In the genomic region with DNA sequence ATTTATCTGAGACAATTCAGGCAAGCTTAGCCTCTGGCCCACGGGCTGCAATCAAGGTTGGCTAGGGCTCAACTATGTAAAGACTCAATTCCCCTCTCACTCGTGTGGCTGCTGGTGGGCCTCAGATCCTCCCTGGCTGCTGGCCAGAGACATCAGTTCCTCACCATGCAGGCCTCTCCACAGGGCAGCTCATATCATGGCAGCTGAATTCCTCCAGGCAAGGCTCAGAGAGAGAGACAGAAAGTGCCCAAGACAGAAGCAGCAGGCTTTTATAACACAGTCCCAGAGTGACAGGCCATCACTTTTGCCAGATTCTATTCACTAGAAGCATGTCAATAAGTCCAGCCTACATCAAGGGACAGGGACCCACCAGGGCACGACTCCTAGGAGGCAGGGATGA, we compare ENCODE assay signal across 13 cellular contexts.
A peak's percentile ranks its signal among the peaks of the same experiment; 100 is the strongest.
DNase-seq lines count a peak whose midpoint lies in the region; ATAC-seq and TF ChIP-seq lines count a peak whose summit lies in the region.
"Had no signal": no experiment of that assay in that cellular context is flagged by ENCODE, and none has a peak within 500 bp of the region (broad histone marks: within the 10 kb centered on the region; RNA-seq: fewer than 3 reads in every experiment).

No MANE protein-coding gene starts in this region.

- no peak for TF ChIP-seq POLR2A in GM18505 (IDR thresholded peaks at IDR 0.05; ENCODE audit: borderline replicate concordance, extremely low read depth, insufficient read depth, insufficient read length)

- peak; percentile 38 for DNase-seq in RPMI8226
- no peak for DNase-seq in middle frontal gyrus (ENCODE audit: extremely low spot score, low spot score)
- no peak for DNase-seq in NCI-H1694 treated with DMSO at 0.1 percent for 48 hours (lab: John Stamatoyannopoulos, UW)
- DNase-seq in foreskin keratinocyte, result no peak
- no peak for DNase-seq in Right ventricle myocardium inferior (ENCODE audit: missing footprints)
- DNase-seq: activated CD4-positive, CD25-positive, alpha-beta regulatory T cell; C1 segment of cervical spinal cord; NCI-H187 treated with DMSO at 0.1 percent for 48 hours had no signal

- H3K27me3 ChIP-seq in foreskin keratinocyte, result no peaks in the 10 kb centered on the region

- intact Hi-C loops in Right ventricle myocardium inferior (cut with DNase I), result no loop called here

- ATAC-seq in GM18505 (IDR thresholded peaks at IDR 0.05; ENCODE audit: unreplicated experiment), result peak; percentile 10
- peak; percentile 40 for ATAC-seq in GM21723 (IDR thresholded peaks at IDR 0.05; ENCODE audit: unreplicated experiment)
- ATAC-seq in foreskin keratinocyte, result no peak
- no peak for ATAC-seq in Right ventricle myocardium inferior

- H3K9me3 Mint-ChIP-seq in nephron, result peaks cover 5% of the 10 kb centered on the region
- H3K9me3 Mint-ChIP-seq: activated naive CD4-positive, alpha-beta T cell treated with anti-CD3 and anti-CD28 coated beads, Interleukin-2, amount 50 U/mL, for 24 hours had no signal

- H3K4me3 Mint-ChIP-seq in nephron, result peak overlapping the region in 1 of 3 experiments; percentile 60
- H3K4me3 Mint-ChIP-seq: activated naive CD4-positive, alpha-beta T cell treated with anti-CD3 and anti-CD28 coated beads, Interleukin-2, amount 50 U/mL, for 24 hours had no signal

- peaks cover 11% of the 10 kb centered on the region for H3K36me3 Mint-ChIP-seq in nephron (ENCODE audit: low read depth)

- peak overlapping the region; percentile 84 to 100 (median 84) for H3K27ac Mint-ChIP-seq in nephron
- H3K27ac Mint-ChIP-seq: activated naive CD4-positive, alpha-beta T cell treated with anti-CD3 and anti-CD28 coated beads, Interleukin-2, amount 50 U/mL, for 24 hours had no signal

- no peak overlapping the region for H3K27ac ChIP-seq in foreskin keratinocyte
- H3K27ac ChIP-seq: RWPE1 had no signal

- peaks cover 2% of the 10 kb centered on the region for H3K27me3 Mint-ChIP-seq in nephron (ENCODE audit: low read depth)
- H3K27me3 Mint-ChIP-seq: activated naive CD4-positive, alpha-beta T cell treated with anti-CD3 and anti-CD28 coated beads, Interleukin-2, amount 50 U/mL, for 24 hours had no signal

- peaks cover 62% of the 10 kb centered on the region for H3K4me1 Mint-ChIP-seq in nephron

- no peaks in the 10 kb centered on the region for H3K4me1 ChIP-seq in foreskin keratinocyte

- TF ChIP-seq CTCF in nephron (IDR thresholded peaks at IDR 0.05; ENCODE audit: unreplicated experiment in 3 of 3) (no peak), foreskin keratinocyte (conservative IDR thresholded peaks at IDR 0.05) (no peak)

Comparison
In these comparisons a context has a peak if more than half of its experiments do, and no peak if none do; other contexts are left out.
1. ATAC-seq: peak in GM18505 (single experiment) and GM21723 (single experiment); none in foreskin keratinocyte (single experiment) and Right ventricle myocardium inferior (single experiment).